ENCODE assay signal across 14 cellular contexts in genomic region chr4:142558851-142559250, GRCh38.
DNase-seq lines count a peak whose midpoint lies in the region; ATAC-seq lines count a peak whose summit lies in the region.
"Had no signal": no experiment of that assay in that cellular context is flagged by ENCODE, and none has a peak within 500 bp of the region (broad histone marks: within the 10 kb centered on the region; RNA-seq: fewer than 3 reads in every experiment).

No MANE protein-coding gene starts in this region.

- no peak overlapping the region for H3K14ac ChIP-seq in neuronal stem cell (ENCODE audit: low read length)

- H3K4me2 ChIP-seq in neuronal stem cell (ENCODE audit: insufficient read depth, low read length, poor library complexity, severe bottlenecking) = no peak overlapping the region

- no peak overlapping the region for H3K18ac ChIP-seq in neuronal stem cell (ENCODE audit: low read length)

- no CpG with 5 or more reads among the region's 4 CpGs for WGBS in neuronal stem cell (ENCODE audit: extremely low coverage in 2 of 2, insufficient read length in 2 of 2, insufficient replicate concordance in 1 of 2), 2 donors

- no peak overlapping the region for H3K4ac ChIP-seq in neuronal stem cell (ENCODE audit: low read length)

- no peak overlapping the region for H2BK5ac ChIP-seq in neuronal stem cell (ENCODE audit: low read length)

- peak overlapping the region; percentile 49 for H2AFZ ChIP-seq in neuronal stem cell (ENCODE audit: low read length)

- H3K4me3 ChIP-seq in neuronal stem cell (ENCODE audit: low read length in 2 of 2) = no peak overlapping the region

- H3K27me3 ChIP-seq in neuronal stem cell (ENCODE audit: control insufficient read depth in 3 of 3, insufficient read depth in 3 of 3, low read depth in 1 of 3, low read length in 3 of 3) = no peaks in the 10 kb centered on the region

- no peak overlapping the region for H3K9ac ChIP-seq in neuronal stem cell (ENCODE audit: low read depth, low read length, poor library complexity)

- H3K4me1 ChIP-seq in neuronal stem cell (ENCODE audit: control insufficient read depth in 2 of 2, insufficient read depth in 1 of 2, low read depth in 1 of 2, low read length in 2 of 2) = peaks cover 2 to 3% of the 10 kb centered on the region in 2 donors

- no peak overlapping the region for H4K8ac ChIP-seq in neuronal stem cell (ENCODE audit: low read depth, low read length)

- H3K36me3 ChIP-seq in neuronal stem cell (replicated peaks in 1 of 2; ENCODE audit: control insufficient read depth in 2 of 2, insufficient read depth in 2 of 2, low read length in 2 of 2) = no peaks in the 10 kb centered on the region

- no peaks in the 10 kb centered on the region for H3K9me3 ChIP-seq in neuronal stem cell (replicated peaks in 1 of 2; ENCODE audit: control insufficient read depth in 2 of 2, insufficient read depth in 1 of 2, low read depth in 1 of 2, low read length in 2 of 2)

- no peak overlapping the region for H2BK12ac ChIP-seq in neuronal stem cell (ENCODE audit: low read length)

- no peak for ATAC-seq in HG03520 (IDR thresholded peaks at IDR 0.05; ENCODE audit: unreplicated experiment)
- ATAC-seq: PC-3 had no signal

- H2BK15ac ChIP-seq in neuronal stem cell (ENCODE audit: low read length) = no peak overlapping the region

- DNase-seq in G401 (ENCODE audit: low spot score) (peak; percentile 53), SK-MEL-5 (ENCODE audit: low read depth, low spot score) (peak; percentile 39), fibroblast of gingiva (ENCODE audit: low read depth) (peak; percentile 5), neuronal stem cell (ENCODE audit: low spot score) (peak; percentile 32), NCI-H1105 (lab: John Stamatoyannopoulos, UW) (no peak), middle frontal gyrus (ENCODE audit: extremely low spot score, low spot score) (no peak)
- DNase-seq: CD4-positive, CD25-positive, alpha-beta regulatory T cell; NCI-H146; NCI-H510A; PC-3; posterior cingulate gyrus; stimulated activated CD4-positive, alpha-beta T cell treated with anti-CD3 and anti-CD28 coated beads, Interleukin-12 subunit alpha, Interleukin-12 subunit beta, amount 100 ng/mL, for 4 hours had no signal

- no peak overlapping the region for H3K27ac ChIP-seq in neuronal stem cell (replicated peaks; ENCODE audit: low read length)
- H3K27ac ChIP-seq: HL-60 had no signal

- H3K79me1 ChIP-seq in neuronal stem cell (ENCODE audit: low read depth, low read length) = no peaks in the 10 kb centered on the region

- no peak overlapping the region for H3K23ac ChIP-seq in neuronal stem cell (ENCODE audit: low read depth, low read length, poor library complexity)

- no peak overlapping the region for H2AK5ac ChIP-seq in neuronal stem cell (ENCODE audit: low read depth, low read length)

- H4K91ac ChIP-seq in neuronal stem cell (ENCODE audit: low read depth, low read length, poor library complexity) = no peak overlapping the region

- H2BK120ac ChIP-seq in neuronal stem cell (ENCODE audit: low read depth, low read length) = no peak overlapping the region

- in situ Hi-C loops in G401 (cut with HindIII; ENCODE audit: low sequenced_read_pairs) = no loop called here
- in situ Hi-C loops in SK-MEL-5 (cut with HindIII; ENCODE audit: low pct_unique_long_range_greater_than_20kb, low sequenced_read_pairs) = no loop called here

Comparison
In these comparisons a context has a peak if more than half of its experiments do, and no peak if none do; other contexts are left out.
1. DNase-seq: peak in G401 (single experiment), SK-MEL-5 (single experiment), fibroblast of gingiva (single experiment) and neuronal stem cell (single experiment); none in NCI-H1105 (single experiment) and middle frontal gyrus (single experiment).